ENCODE assay signal across 10 cellular contexts in genomic region chr17:1347681-1348318, GRCh38. TPM values are rescaled to one million over a fixed set of nuclear protein-coding genes. Genes with fewer than 3 reads are reported as not detected.
DNase-seq lines count a peak whose midpoint lies in the region; ATAC-seq and TF ChIP-seq lines count a peak whose summit lies in the region.
"Had no signal": no experiment of that assay in that cellular context is flagged by ENCODE, and none has a peak within 500 bp of the region (broad histone marks: within the 10 kb centered on the region; RNA-seq: fewer than 3 reads in every experiment).

No MANE protein-coding gene starts in this region.

- DNase-seq in Peyer's patch (peak in 2 of 3 donors; percentile 67 to 79), chondrocyte (ENCODE audit: low spot score) (peak; percentile 10), right lobe of liver (peak; percentile 50 to 61 (median 59)), NOMO-1 (lab: John Stamatoyannopoulos, UW; ENCODE audit: unreplicated experiment in 2 of 2) (no peak), NCI-H446 (lab: John Stamatoyannopoulos, UW) (no peak), SK-N-SH (no peak)
- DNase-seq: NCI-H2081 treated with DMSO at 0.1 percent for 48 hours; stimulated activated CD4-positive, alpha-beta T cell treated with anti-CD3 and anti-CD28 coated beads, Interleukin-1b, Interleukin-23, amount 100 ng/mL, for 48 hours had no signal

- H3K9me3 ChIP-seq in Peyer's patch, result no peaks in the 10 kb centered on the region
- H3K9me3 ChIP-seq in right lobe of liver, result no peaks in the 10 kb centered on the region
- no peaks in the 10 kb centered on the region for H3K9me3 ChIP-seq in subcutaneous abdominal adipose tissue (ENCODE audit: control insufficient read depth in 5 of 5, low read length in 5 of 5)
- H3K9me3 ChIP-seq in SK-N-SH, result no peaks in the 10 kb centered on the region

- H3K27me3 ChIP-seq in Peyer's patch, result no peaks in the 10 kb centered on the region
- no peaks in the 10 kb centered on the region for H3K27me3 ChIP-seq in right lobe of liver
- no peaks in the 10 kb centered on the region for H3K27me3 ChIP-seq in subcutaneous abdominal adipose tissue (ENCODE audit: control insufficient read depth in 5 of 5, insufficient read depth in 4 of 5, low read length in 5 of 5)
- H3K27me3 ChIP-seq in SK-N-SH (ENCODE audit: insufficient read depth), result no peaks in the 10 kb centered on the region

- no peaks in the 10 kb centered on the region for H3K9me3 Mint-ChIP-seq in chondrocyte (ENCODE audit: low read depth)

- H3K4me3 ChIP-seq in Peyer's patch (peak overlapping the region in 2 of 4 donors; percentile 17 to 31), right lobe of liver (peak overlapping the region in 2 of 3 donors; percentile 3 to 28), subcutaneous abdominal adipose tissue (ENCODE audit: low read depth in 1 of 5, low read length in 5 of 5) (peak overlapping the region in 4 of 5 donors; percentile 24 to 47 (median 38)), SK-N-SH (ENCODE audit: low read depth in 2 of 2, low read length in 1 of 2) (no peak overlapping the region)

- peaks cover 88% of the 10 kb centered on the region for H4K20me1 ChIP-seq in SK-N-SH (ENCODE audit: insufficient read depth)

- H3K36me3 ChIP-seq in Peyer's patch, result peaks cover 0 to 70% (median 0%) of the 10 kb centered on the region in 3 donors
- H3K36me3 ChIP-seq in right lobe of liver, result peaks cover 6 to 57% (median 15%) of the 10 kb centered on the region in 4 donors
- H3K36me3 ChIP-seq in subcutaneous abdominal adipose tissue (ENCODE audit: control insufficient read depth in 5 of 5, insufficient read depth in 5 of 5, low read length in 5 of 5), result peaks cover 30 to 63% (median 37%) of the 10 kb centered on the region in 5 donors
- peaks cover 53 to 66% of the 10 kb centered on the region in 2 experiments for H3K36me3 ChIP-seq in SK-N-SH (replicated peaks in 1 of 2; ENCODE audit: control insufficient read depth in 1 of 2, insufficient read depth in 2 of 2, low read length in 1 of 2)

- H3K9ac ChIP-seq in subcutaneous abdominal adipose tissue (ENCODE audit: low read length in 5 of 5), result peak overlapping the region in 3 of 5 donors; percentile 6 to 39 (median 11)
- no peak overlapping the region for H3K9ac ChIP-seq in SK-N-SH

- ATAC-seq in right lobe of liver (peak; percentile 85 to 94 (median 92)), HG02840 (IDR thresholded peaks at IDR 0.05; ENCODE audit: low FRiP score, unreplicated experiment) (no peak)

- H3K79me2 ChIP-seq in SK-N-SH (ENCODE audit: insufficient read depth), result peaks cover 96% of the 10 kb centered on the region

- peaks cover 8% of the 10 kb centered on the region for H3K4me1 Mint-ChIP-seq in chondrocyte (ENCODE audit: low read depth)

- H2AFZ ChIP-seq in SK-N-SH (ENCODE audit: low read depth), result no peak overlapping the region

- H3K4me1 ChIP-seq in Peyer's patch (peaks cover 0 to 32% (median 0%) of the 10 kb centered on the region in 4 donors), right lobe of liver (peaks cover 0 to 13% (median 2%) of the 10 kb centered on the region in 4 donors), subcutaneous abdominal adipose tissue (ENCODE audit: control insufficient read depth in 5 of 5, insufficient read depth in 5 of 5, low read length in 5 of 5) (peaks cover 2 to 22% (median 16%) of the 10 kb centered on the region in 5 donors), SK-N-SH (ENCODE audit: control insufficient read depth in 1 of 2, insufficient read depth in 2 of 2, low read depth in 1 of 2, low read length in 1 of 2) (no peaks in the 10 kb centered on the region)

- POLR2A ChIA-PET in SK-N-SH (lab: Yijun Ruan, JAX), result no interaction called here

- no peaks in the 10 kb centered on the region for H3K27me3 Mint-ChIP-seq in chondrocyte (ENCODE audit: low read depth)

- intact Hi-C loops in right lobe of liver (cut with DNase I), result no loop called here

- TF ChIP-seq EP300 in SK-N-SH (IDR thresholded peaks at IDR 0.05; ENCODE audit: borderline replicate concordance in 1 of 2, low read depth in 1 of 2, low read length in 1 of 2), result no peak

- peak overlapping the region; percentile 13 to 89 (median 77) for H3K27ac ChIP-seq in Peyer's patch
- H3K27ac ChIP-seq in right lobe of liver, result peak overlapping the region; percentile 56 to 74 (median 63)
- H3K27ac ChIP-seq in subcutaneous abdominal adipose tissue (ENCODE audit: low read depth, low read length), result peak overlapping the region; percentile 39
- H3K27ac ChIP-seq in SK-N-SH (ENCODE audit: low read depth in 2 of 2, low read length in 1 of 2), result no peak overlapping the region

- no peak overlapping the region for H3K4me2 ChIP-seq in SK-N-SH

- H3K4me3 Mint-ChIP-seq in chondrocyte (ENCODE audit: unreplicated experiment), result no peak overlapping the region

- H3K36me3 Mint-ChIP-seq in chondrocyte (ENCODE audit: low read depth), result peaks cover 30% of the 10 kb centered on the region

- H3K9me2 ChIP-seq in SK-N-SH, result no peaks in the 10 kb centered on the region

- no peak for TF ChIP-seq RAD21 in SK-N-SH (IDR thresholded peaks at IDR 0.05; ENCODE audit: low read length)

- TF ChIP-seq POLR2A in Peyer's patch (IDR thresholded peaks at IDR 0.05) (no peak), right lobe of liver (IDR thresholded peaks at IDR 0.05) (no peak)

- WGBS in right lobe of liver (ENCODE audit: insufficient coverage, low coverage, low lambda C conversion rate, missing lambda C conversion rate), result 15% methylated on average over 9 of the region's 9 CpGs
- 84% methylated on average over 9 of the region's 9 CpGs for WGBS in SK-N-SH (ENCODE audit: low lambda C conversion rate)

- H3K27ac Mint-ChIP-seq in chondrocyte (ENCODE audit: unreplicated experiment), result peak overlapping the region; percentile 22

- no peak for TF ChIP-seq CTCF in Peyer's patch (IDR thresholded peaks at IDR 0.05)
- TF ChIP-seq CTCF in chondrocyte (IDR thresholded peaks at IDR 0.05), result no peak
- TF ChIP-seq CTCF in right lobe of liver (IDR thresholded peaks at IDR 0.05), result no peak
- no peak for TF ChIP-seq CTCF in SK-N-SH (IDR thresholded peaks at IDR 0.05)

- peaks cover 33% of the 10 kb centered on the region for H3F3A ChIP-seq in SK-N-SH (replicated peaks; ENCODE audit: insufficient read depth)

- CTCF ChIA-PET in SK-N-SH (lab: Yijun Ruan, JAX), result no interaction called here

TF ChIP-seq in SK-N-SH, 30 proteins besides CTCF, POLR2A, EP300 and RAD21:
- TF ChIP-seq RXRA (IDR thresholded peaks at IDR 0.05; ENCODE audit: borderline replicate concordance, low read depth) (no peak), RCOR1 (IDR thresholded peaks at IDR 0.05; ENCODE audit: low read length) (no peak), TCF12 (IDR thresholded peaks at IDR 0.05) (no peak)
- TF ChIP-seq, protein P1, sequence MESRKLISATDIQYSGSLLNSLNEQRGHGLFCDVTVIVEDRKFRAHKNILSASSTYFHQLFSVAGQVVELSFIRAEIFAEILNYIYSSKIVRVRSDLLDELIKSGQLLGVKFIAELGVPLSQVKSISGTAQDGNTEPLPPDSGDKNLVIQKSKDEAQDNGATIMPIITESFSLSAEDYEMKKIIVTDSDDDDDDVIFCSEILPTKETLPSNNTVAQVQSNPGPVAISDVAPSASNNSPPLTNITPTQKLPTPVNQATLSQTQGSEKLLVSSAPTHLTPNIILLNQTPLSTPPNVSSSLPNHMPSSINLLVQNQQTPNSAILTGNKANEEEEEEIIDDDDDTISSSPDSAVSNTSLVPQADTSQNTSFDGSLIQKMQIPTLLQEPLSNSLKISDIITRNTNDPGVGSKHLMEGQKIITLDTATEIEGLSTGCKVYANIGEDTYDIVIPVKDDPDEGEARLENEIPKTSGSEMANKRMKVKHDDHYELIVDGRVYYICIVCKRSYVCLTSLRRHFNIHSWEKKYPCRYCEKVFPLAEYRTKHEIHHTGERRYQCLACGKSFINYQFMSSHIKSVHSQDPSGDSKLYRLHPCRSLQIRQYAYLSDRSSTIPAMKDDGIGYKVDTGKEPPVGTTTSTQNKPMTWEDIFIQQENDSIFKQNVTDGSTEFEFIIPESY (IDR thresholded peaks at IDR 0.05; ENCODE audit: borderline replicate concordance, low read depth), result no peak

RNA-seq across cellular contexts. Expression of gene YWHAE, which starts 52.2 kb away (rescaled TPM):
- total RNA-seq in Peyer's patch (100 to 1,000 TPM; 317 to 474 (median 395) TPM), chondrocyte (362 to 407 TPM (median 372 TPM) in 3 replicates), right lobe of liver (100 to 1,000 TPM; 167 to 446 (median 217) TPM)
- polyA plus RNA-seq in SK-N-SH (2012; rRNA removed), result 812 and 1,023 TPM in 2 replicates
- 1,249 and 1,463 TPM in 2 replicates for polyA plus RNA-seq in SK-N-SH (2012; cell fraction: cytosol; rRNA removed)
- polyA plus RNA-seq in SK-N-SH (2012; cell fraction: nucleus; rRNA removed), result 328 and 363 TPM in 2 replicates

Comparison
In these comparisons a context has a peak if more than half of its experiments do, and no peak if none do; other contexts are left out.
1. DNase-seq: peak in Peyer's patch (2 of 3), chondrocyte (single experiment) and right lobe of liver (3 of 3); none in NOMO-1 (0 of 2), NCI-H446 (0 of 2) and SK-N-SH (single experiment).
2. H3K27ac ChIP-seq: peak in Peyer's patch (4 of 4), right lobe of liver (3 of 3) and subcutaneous abdominal adipose tissue (single experiment); none in SK-N-SH (0 of 2).
3. H3K4me3 ChIP-seq: peak in right lobe of liver (2 of 3) and subcutaneous abdominal adipose tissue (4 of 5); none in SK-N-SH (0 of 2).